Comparison of ENCODE assay signal across 26 cellular contexts in genomic region chr17:27976331-27976730, GRCh38.
DNase-seq lines count a peak whose midpoint lies in the region; ATAC-seq and TF ChIP-seq lines count a peak whose summit lies in the region.
"Had no signal": no experiment of that assay in that cellular context is flagged by ENCODE, and none has a peak within 500 bp of the region (broad histone marks: within the 10 kb centered on the region; RNA-seq: fewer than 3 reads in every experiment).

No MANE protein-coding gene starts in this region.

- H3K9ac ChIP-seq in PC-3 (ENCODE audit: low read length): no peak overlapping the region

- no peak for TF ChIP-seq POLR2A in breast epithelium (IDR thresholded peaks at IDR 0.05)

- H3K4me2 ChIP-seq in PC-3 (ENCODE audit: low read length): no peak overlapping the region

- H3K27ac ChIP-seq in PC-3 (ENCODE audit: low read length) (peak overlapping the region; percentile 90), breast epithelium (no peak overlapping the region)
- H3K27ac ChIP-seq: lower lobe of right lung, pancreas, right atrium auricular region, thyroid gland had no signal

- no peaks in the 10 kb centered on the region for H3F3A ChIP-seq in PC-3 (ENCODE audit: low read length, unreplicated experiment)

- intact Hi-C loops in PC-3 (cut with micrococcal nuclease) (no loop called here), breast epithelium (cut with DNase I; ENCODE audit: low total_unique reads) (no loop called here)

- peaks cover 47% of the 10 kb centered on the region for H3K4me1 ChIP-seq in PC-3 (ENCODE audit: insufficient read depth, low read length)
- no peaks in the 10 kb centered on the region for H3K4me1 ChIP-seq in breast epithelium
- H3K4me1 ChIP-seq: right atrium auricular region had no signal

- CTCF ChIA-PET in PC-3 (lab: Charles Lee): no interaction called here

- TF ChIP-seq CTCF in PC-3 (conservative IDR thresholded peaks at IDR 0.05; ENCODE audit: low read depth, low read length) (no peak), choroid plexus epithelial cell (conservative IDR thresholded peaks at IDR 0.05; ENCODE audit: low read depth, low read length) (peak; percentile 3), breast epithelium (IDR thresholded peaks at IDR 0.05) (no peak)

- no peaks in the 10 kb centered on the region for H3K36me3 ChIP-seq in PC-3 (ENCODE audit: low read depth, low read length)
- no peaks in the 10 kb centered on the region for H3K36me3 ChIP-seq in breast epithelium
- H3K36me3 ChIP-seq: lower lobe of right lung, pancreas, right atrium auricular region, thyroid gland had no signal

- no peak for DNase-seq in PC-3
- DNase-seq in choroid plexus epithelial cell (ENCODE audit: low read depth): peak; percentile 68
- no peak for DNase-seq in breast epithelium (ENCODE audit: low spot score in 2 of 2)
- DNase-seq in NCI-H2196 treated with DMSO at 0.1 percent for 48 hours (lab: John Stamatoyannopoulos, UW; ENCODE audit: unreplicated experiment): no peak
- no peak for DNase-seq in SIG-M5 (lab: John Stamatoyannopoulos, UW)
- no peak for DNase-seq in NCI-H1417 treated with DMSO at 0.1 percent for 48 hours (lab: John Stamatoyannopoulos, UW)
- DNase-seq: activated CD4-positive, alpha-beta T cell treated with anti-CD3 and anti-CD28 coated beads, Interleukin-2, amount 50 U/mL, for 1 hour; activated CD8-positive, alpha-beta memory T cell treated with anti-CD3 and anti-CD28 coated beads, Interleukin-2, amount 10 ng/mL, durations not matched to agents 7 days and 5 days; activated naive CD4-positive, alpha-beta T cell treated with anti-CD3 and anti-CD28 coated beads for 36 hours; activated T-cell treated with anti-CD3 and anti-CD28 coated beads, Interleukin-2, amount 50 U/mL, for 72 hours; caudate nucleus; CD4-positive, CD25-positive, alpha-beta regulatory T cell; dermis blood vessel endothelial cell; HCEC 1CT; lower lobe of right lung; NCI-H1694; NCI-H2171 treated with DMSO at 0.1 percent for 48 hours; NCI-H526 treated with DMSO at 0.1 percent for 48 hours; pancreas; RPMI8226; stimulated activated CD4-positive, alpha-beta T cell treated with anti-CD3 and anti-CD28 coated beads, Interleukin-4, amount 100 ng/mL, for 4 hours; stimulated activated naive CD8-positive, alpha-beta T cell treated with anti-CD3 and anti-CD28 coated beads, Interleukin-15, Interleukin-2, amounts not matched to agents 100 U/mL and 50 U/mL, for 24 hours; thyroid gland had no signal

- H2AFZ ChIP-seq in PC-3 (ENCODE audit: low read length): no peak overlapping the region

- H4K20me1 ChIP-seq in PC-3 (ENCODE audit: low read length): no peaks in the 10 kb centered on the region

- no peaks in the 10 kb centered on the region for H3K27me3 ChIP-seq in PC-3 (ENCODE audit: low read length)
- H3K27me3 ChIP-seq in breast epithelium: no peaks in the 10 kb centered on the region
- H3K27me3 ChIP-seq: pancreas, right atrium auricular region, thyroid gland had no signal

- POLR2A ChIA-PET in PC-3 (lab: Charles Lee; ENCODE audit: unreplicated experiment): no interaction called here

- no peak overlapping the region for H3K4me3 ChIP-seq in PC-3 (ENCODE audit: low read length)
- H3K4me3 ChIP-seq in choroid plexus epithelial cell (ENCODE audit: low read depth, low read length): no peak overlapping the region
- H3K4me3 ChIP-seq in breast epithelium: no peak overlapping the region
- H3K4me3 ChIP-seq: lower lobe of right lung, pancreas, right atrium auricular region, thyroid gland had no signal

- no peaks in the 10 kb centered on the region for H3K9me2 ChIP-seq in PC-3 (replicated peaks; ENCODE audit: low read length)

- no peaks in the 10 kb centered on the region for H3K9me3 ChIP-seq in PC-3 (ENCODE audit: low read length)
- H3K9me3 ChIP-seq in breast epithelium: peaks cover 0 to 5% of the 10 kb centered on the region in 2 donors
- H3K9me3 ChIP-seq: lower lobe of right lung, pancreas, right atrium auricular region, thyroid gland had no signal

- BruUV-seq in PC-3 (replicated peaks; lab: Mats Ljungman, UMichigan): no TSS peak

- H3K79me2 ChIP-seq in PC-3 (ENCODE audit: low read length): no peaks in the 10 kb centered on the region

- ATAC-seq in GM18868 (IDR thresholded peaks at IDR 0.05; ENCODE audit: unreplicated experiment): peak; percentile 82
- ATAC-seq in PC-3: no peak
- ATAC-seq: activated CD8-positive, alpha-beta memory T cell treated with anti-CD3 and anti-CD28 coated beads, Interleukin-2, amount 10 ng/mL, durations not matched to agents 7 days and 5 days; activated T-cell treated with anti-CD3 and anti-CD28 coated beads, Interleukin-2, amount 50 U/mL, for 72 hours; lower lobe of right lung; stimulated activated naive CD8-positive, alpha-beta T cell treated with anti-CD3 and anti-CD28 coated beads, Interleukin-15, Interleukin-2, amounts not matched to agents 100 U/mL and 50 U/mL, for 24 hours; WTC11 had no signal
